13 cellular contexts compared by ENCODE assay signal in genomic region chr7:138186951-138187351, GRCh38.
DNase-seq lines count a peak whose midpoint lies in the region; ATAC-seq and TF ChIP-seq lines count a peak whose summit lies in the region.
"Had no signal": no experiment of that assay in that cellular context is flagged by ENCODE, and none has a peak within 500 bp of the region (broad histone marks: within the 10 kb centered on the region; RNA-seq: fewer than 3 reads in every experiment).

No MANE protein-coding gene starts in this region.

- peaks cover 20% of the 10 kb centered on the region for H3K9me3 ChIP-seq in mesodermal cell (ENCODE audit: control insufficient read depth, low read length)

- DNase-seq in AG20443 (ENCODE audit: low spot score) (peak; percentile 14), M059J (ENCODE audit: low read depth) (peak; percentile 91), cardiac fibroblast (ENCODE audit: low read depth in 2 of 2) (peak; percentile 76 to 94), mesendoderm (no peak)
- no peak for DNase-seq in T-helper 2 cell treated with Interferon-gamma antibody and Interleukin-4, amounts not matched to agents 5 μg/mL and 100 μg/mL, for 36 hours (ENCODE audit: low spot score)
- DNase-seq: left colon, NCI-H1092 treated with DMSO at 0.1 percent for 48 hours had no signal

- H3K4me3 ChIP-seq in cardiac fibroblast (replicated peaks in 1 of 2; ENCODE audit: low read depth in 2 of 2, low read length in 2 of 2) = no peak overlapping the region
- H3K4me3 ChIP-seq in mesodermal cell (ENCODE audit: extremely low read depth, insufficient read depth, low read length, poor library complexity, severe bottlenecking) = no peak overlapping the region
- no peak overlapping the region for H3K4me3 ChIP-seq in mesendoderm (ENCODE audit: low read length)
- H3K4me3 ChIP-seq: BLaER1 treated with 17β-estradiol and CSF1 and Interleukin-3, amounts not matched to agents 10 nM and 100 nM had no signal

- H2BK5ac ChIP-seq in mesendoderm (ENCODE audit: low read length) = no peak overlapping the region

- no peak overlapping the region for H2BK15ac ChIP-seq in mesendoderm (replicated peaks; ENCODE audit: low read depth)

- no peaks in the 10 kb centered on the region for H3K79me2 ChIP-seq in mesendoderm (ENCODE audit: control insufficient read depth, insufficient read depth, low read length)

- 76 to 90% methylated on average over 5 of the region's 6 CpGs for WGBS in mesodermal cell (ENCODE audit: insufficient coverage in 2 of 2), 2 experiments
- WGBS in mesendoderm (ENCODE audit: extremely low coverage, insufficient coverage, low lambda C conversion rate) = no CpG with 5 or more reads among the region's 6 CpGs

- no peak overlapping the region for H3K27ac Mint-ChIP-seq in T-helper 2 cell treated with Interferon-gamma antibody and Interleukin-4, amounts not matched to agents 5 μg/mL and 100 μg/mL, for 36 hours
- H3K27ac Mint-ChIP-seq: activated T-helper 2 cell treated with anti-CD3 and anti-CD28 coated beads, Interferon-gamma antibody, Interleukin-2, Interleukin-4, amounts not matched to agents 10 μg/mL and 5 μg/mL and 100 μg/mL, durations not matched to agents 14 hours and 24 hours and 36 hours had no signal

- no peaks in the 10 kb centered on the region for H3K27me3 Mint-ChIP-seq in T-helper 2 cell treated with Interferon-gamma antibody and Interleukin-4, amounts not matched to agents 5 μg/mL and 100 μg/mL, for 36 hours (ENCODE audit: low read depth)

- H4K5ac ChIP-seq in mesendoderm (ENCODE audit: low read length) = no peak overlapping the region

- no peaks in the 10 kb centered on the region for H3K27me3 ChIP-seq in mesendoderm (ENCODE audit: insufficient read depth, low read length, poor library complexity)
- H3K27me3 ChIP-seq: BLaER1 treated with 17β-estradiol and CSF1 and Interleukin-3, amounts not matched to agents 10 nM and 100 nM had no signal

- H3K79me1 ChIP-seq in mesendoderm (ENCODE audit: low read length) = no peaks in the 10 kb centered on the region

- H4K8ac ChIP-seq in mesendoderm (ENCODE audit: low read depth, low read length) = no peak overlapping the region

- peaks cover 15% of the 10 kb centered on the region for H3K9me3 Mint-ChIP-seq in T-helper 2 cell treated with Interferon-gamma antibody and Interleukin-4, amounts not matched to agents 5 μg/mL and 100 μg/mL, for 36 hours

- ATAC-seq in GM19351 (IDR thresholded peaks at IDR 0.05; ENCODE audit: unreplicated experiment) (no peak), HG02759 (IDR thresholded peaks at IDR 0.05; ENCODE audit: unreplicated experiment) (no peak)
- ATAC-seq: left colon had no signal

- H3K23ac ChIP-seq in mesendoderm (ENCODE audit: low read length) = no peak overlapping the region

- H3K4ac ChIP-seq in mesendoderm (ENCODE audit: low read depth, low read length) = no peak overlapping the region

- H3K4me1 Mint-ChIP-seq in T-helper 2 cell treated with Interferon-gamma antibody and Interleukin-4, amounts not matched to agents 5 μg/mL and 100 μg/mL, for 36 hours (ENCODE audit: low read depth) = no peaks in the 10 kb centered on the region

- H3K36me3 Mint-ChIP-seq in T-helper 2 cell treated with Interferon-gamma antibody and Interleukin-4, amounts not matched to agents 5 μg/mL and 100 μg/mL, for 36 hours (ENCODE audit: low read depth) = no peaks in the 10 kb centered on the region

- peak overlapping the region; percentile 49 for H3K27ac ChIP-seq in mesodermal cell (ENCODE audit: low read depth, low read length, severe bottlenecking)
- H3K27ac ChIP-seq in mesendoderm (ENCODE audit: low read depth, low read length) = no peak overlapping the region
- H3K27ac ChIP-seq: BLaER1 treated with 17β-estradiol and CSF1 and Interleukin-3, amounts not matched to agents 10 nM and 100 nM; VCaP had no signal

- TF ChIP-seq CTCF in cardiac fibroblast (IDR thresholded peaks at IDR 0.05; ENCODE audit: low read depth, low read length) = no peak

- no peak overlapping the region for H3K4me3 Mint-ChIP-seq in T-helper 2 cell treated with Interferon-gamma antibody and Interleukin-4, amounts not matched to agents 5 μg/mL and 100 μg/mL, for 36 hours

- no peak overlapping the region for H2AK5ac ChIP-seq in mesendoderm (ENCODE audit: low read length)

- no peak overlapping the region for H3K9ac ChIP-seq in mesendoderm (ENCODE audit: low read length)
- H3K9ac ChIP-seq: BLaER1 treated with 17β-estradiol and CSF1 and Interleukin-3, amounts not matched to agents 10 nM and 100 nM had no signal

- H3K4me1 ChIP-seq in mesodermal cell (ENCODE audit: control insufficient read depth, insufficient read depth, low read length, poor library complexity, severe bottlenecking) = no peaks in the 10 kb centered on the region
- no peaks in the 10 kb centered on the region for H3K4me1 ChIP-seq in mesendoderm (ENCODE audit: control insufficient read depth, low read depth, low read length)
- H3K4me1 ChIP-seq: BLaER1 treated with 17β-estradiol and CSF1 and Interleukin-3, amounts not matched to agents 10 nM and 100 nM had no signal

- no peak overlapping the region for H3K18ac ChIP-seq in mesendoderm (ENCODE audit: low read length)

- H3K36me3 ChIP-seq in mesodermal cell (ENCODE audit: control insufficient read depth, insufficient read depth, low read length) = no peaks in the 10 kb centered on the region
- no peaks in the 10 kb centered on the region for H3K36me3 ChIP-seq in mesendoderm (ENCODE audit: control insufficient read depth, insufficient read depth, low read length)
- H3K36me3 ChIP-seq: BLaER1 treated with 17β-estradiol and CSF1 and Interleukin-3, amounts not matched to agents 10 nM and 100 nM had no signal

- H3K4me2 ChIP-seq in mesendoderm (ENCODE audit: low read length) = no peak overlapping the region
- H3K4me2 ChIP-seq: BLaER1 treated with 17β-estradiol and CSF1 and Interleukin-3, amounts not matched to agents 10 nM and 100 nM had no signal

- H3K56ac ChIP-seq in mesendoderm (ENCODE audit: low read length) = no peak overlapping the region

- no peak overlapping the region for H2BK120ac ChIP-seq in mesendoderm (ENCODE audit: low read depth, low read length)

Comparison
In these comparisons a context has a peak if more than half of its experiments do, and no peak if none do; other contexts are left out.
1. DNase-seq: peak in AG20443 (single experiment), M059J (single experiment) and cardiac fibroblast (2 of 2); none in T-helper 2 cell treated with Interferon-gamma antibody and Interleukin-4, amounts not matched to agents 5 μg/mL and 100 μg/mL, for 36 hours (single experiment) and mesendoderm (single experiment).